Comparison of ENCODE assay signal across 8 cellular contexts in genomic region chr11:64316620-64317324, GRCh38. TPM values are rescaled to one million over a fixed set of nuclear protein-coding genes. Genes with fewer than 3 reads are reported as not detected.
DNase-seq lines count a peak whose midpoint lies in the region; ATAC-seq and TF ChIP-seq lines count a peak whose summit lies in the region.
"Not testable (repeated sequence)": the region's sequence is repeated elsewhere in the genome, so short reads cannot be mapped to it uniquely, and the experiment has no call there.

No MANE protein-coding gene starts in this region.

- intact Hi-C loops in CD4-positive, alpha-beta T cell (cut with DNase I, micrococcal nuclease), result loop anchor here (1.0 to 5.0 kb wide), 8 partner anchors 10 to 337 kb away; partner anchors contain the start of genes CCDC88B (in 1 of the 2), ESRRA (in 1 of the 2), GPR137 (in 1 of the 2) and RPS6KA4 (in 1 of the 2)

- H3K27ac ChIP-seq in CD4-positive, alpha-beta T cell (ENCODE audit: low read depth, low read length), result peak overlapping the region; percentile 93
- H3K27ac ChIP-seq in RWPE1 (peak overlapping the region; percentile 100), mesenchymal stem cell (ENCODE audit: low read length, poor library complexity, severe bottlenecking) (peak overlapping the region; percentile 91)

- H3K4me2 ChIP-seq in Loucy (ENCODE audit: low read depth, low read length, poor library complexity, severe bottlenecking), result peak overlapping the region; percentile 57
- H3K4me2 ChIP-seq in mesenchymal stem cell (ENCODE audit: low read length, poor library complexity, severe bottlenecking), result peak overlapping the region; percentile 51

- H2BK5ac ChIP-seq in mesenchymal stem cell (ENCODE audit: low read depth, low read length, poor library complexity, severe bottlenecking), result peak overlapping the region; percentile 93

- H3K9me2 ChIP-seq in Loucy (replicated peaks; ENCODE audit: low read depth, low read length), result not testable (repeated sequence)

- DNase-seq in CD4-positive, alpha-beta T cell, result peak in 4 of 10 experiments; percentile 26 to 48 (median 38)
- DNase-seq in RWPE1 (ENCODE audit: low spot score) (peak; percentile 57), erythroblast (lab: John Stamatoyannopoulos, UW) (peak; percentile 70 to 81)
- peak; percentile 57 for DNase-seq in activated naive CD4-positive, alpha-beta T cell treated with anti-CD3 and anti-CD28 coated beads, Interleukin-2, amount 10 ng/mL, durations not matched to agents 7 days and 5 days
- DNase-seq in mesenchymal stem cell, result not testable (repeated sequence)
- DNase-seq in stimulated activated CD8-positive, alpha-beta memory T cell treated with anti-CD3 and anti-CD28 coated beads, Interleukin-4, amount 100 ng/mL, for 48 hours, result peak; percentile 59

- H3K9ac ChIP-seq in Loucy (ENCODE audit: low read depth, low read length, poor library complexity, severe bottlenecking), result peak overlapping the region; percentile 77
- H3K9ac ChIP-seq in mesenchymal stem cell (ENCODE audit: low read length), result peak overlapping the region; percentile 98

- TF ChIP-seq POLR2A in erythroblast (IDR thresholded peaks at IDR 0.05; ENCODE audit: low read length), result not testable (repeated sequence)

- H3K27me3 Mint-ChIP-seq in CD4-positive, alpha-beta T cell; activated naive CD4-positive, alpha-beta T cell treated with anti-CD3 and anti-CD28 coated beads, Interleukin-2, amount 10 ng/mL, durations not matched to agents 7 days and 5 days: not testable (repeated sequence)

- not testable (repeated sequence) for H3K9me3 Mint-ChIP-seq in CD4-positive, alpha-beta T cell; activated naive CD4-positive, alpha-beta T cell treated with anti-CD3 and anti-CD28 coated beads, Interleukin-2, amount 10 ng/mL, durations not matched to agents 7 days and 5 days

- not testable (repeated sequence) for H2AK5ac ChIP-seq in mesenchymal stem cell (ENCODE audit: low read length, severe bottlenecking)

- H3K27ac Mint-ChIP-seq in CD4-positive, alpha-beta T cell, result peak overlapping the region; percentile 98
- peak overlapping the region; percentile 100 for H3K27ac Mint-ChIP-seq in activated naive CD4-positive, alpha-beta T cell treated with anti-CD3 and anti-CD28 coated beads, Interleukin-2, amount 10 ng/mL, durations not matched to agents 7 days and 5 days

- H2BK15ac ChIP-seq in mesenchymal stem cell (ENCODE audit: low read depth, poor library complexity, severe bottlenecking), result not testable (repeated sequence)

- H3K23ac ChIP-seq in mesenchymal stem cell (ENCODE audit: low read length in 2 of 2), result peak overlapping the region; percentile 12 to 61

- peak overlapping the region in 1 of 2 experiments; percentile 23 for H2BK12ac ChIP-seq in mesenchymal stem cell (ENCODE audit: low read length in 2 of 2)

- H2AFZ ChIP-seq in Loucy (ENCODE audit: low read length) (peak overlapping the region; percentile 16; the same call in 1 of the 2 replicates), mesenchymal stem cell (ENCODE audit: low read depth, low read length) (peak overlapping the region; percentile 78)

- not testable (repeated sequence) for H3F3A ChIP-seq in Loucy (ENCODE audit: low read depth)

- H3K4me1 ChIP-seq in Loucy (ENCODE audit: insufficient read depth, low read length, poor library complexity, severe bottlenecking) (peaks cover 17% of the 10 kb centered on the region), mesenchymal stem cell (ENCODE audit: control insufficient read depth, insufficient read depth, low read depth, low read length) (peaks cover 22% of the 10 kb centered on the region)

- peak overlapping the region; percentile 77 to 89 for H3K18ac ChIP-seq in mesenchymal stem cell (ENCODE audit: low read depth in 1 of 2, low read length in 2 of 2)

- H3K4ac ChIP-seq in mesenchymal stem cell (ENCODE audit: low read depth in 1 of 2, low read length in 2 of 2), result peak overlapping the region; percentile 84 to 90

- peaks cover 48% of the 10 kb centered on the region for H3K4me1 Mint-ChIP-seq in CD4-positive, alpha-beta T cell (ENCODE audit: low read depth)
- peaks cover 62% of the 10 kb centered on the region for H3K4me1 Mint-ChIP-seq in activated naive CD4-positive, alpha-beta T cell treated with anti-CD3 and anti-CD28 coated beads, Interleukin-2, amount 10 ng/mL, durations not matched to agents 7 days and 5 days

- CTCF ChIA-PET in CD4-positive, alpha-beta T cell (lab: Charles Lee), result interaction anchor here (1.4 to 3.0 kb wide), 11 partner anchors 13 to 336 kb away, joined by 4 to 39 read pairs (median 7); partner anchors contain the start of genes CCDC88B, ESRRA, FERMT3 and PLCB3
- CTCF ChIA-PET in RWPE1 (lab: Yijun Ruan, JAX), result interaction anchor here (0.6 to 3.2 kb wide), 8 partner anchors 15 to 92 kb away, joined by 3 to 22 read pairs (median 6); no protein-coding TSS in a partner anchor
- CTCF ChIA-PET in activated naive CD4-positive, alpha-beta T cell treated with anti-CD3 and anti-CD28 coated beads, Interleukin-2, amount 10 ng/mL, durations not matched to agents 7 days and 5 days (lab: Charles Lee), result interaction anchor here (0.6 to 3.3 kb wide), 13 partner anchors 9 to 111 kb away, joined by 4 to 46 read pairs (median 9); partner anchors contain the start of genes CCDC88B, ESRRA, FERMT3 and RPS6KA4

- H3K36me3 ChIP-seq in Loucy (ENCODE audit: insufficient read depth, low read length), result not testable (repeated sequence)
- peaks cover 36 to 51% of the 10 kb centered on the region in 2 experiments for H3K36me3 ChIP-seq in mesenchymal stem cell (ENCODE audit: control insufficient read depth in 1 of 2, insufficient read depth in 2 of 2, low read depth in 1 of 2, low read length in 2 of 2)

- not testable (repeated sequence) for H3K9me3 ChIP-seq in CD4-positive, alpha-beta T cell (ENCODE audit: control insufficient read depth, low read length); Loucy (ENCODE audit: insufficient read depth, low read depth, low read length); mesenchymal stem cell (ENCODE audit: control insufficient read depth, low read length)

- 8% methylated on average over 30 of the region's 32 CpGs for WGBS in mesenchymal stem cell

- peak; percentile 31 for TF ChIP-seq CTCF in CD4-positive, alpha-beta T cell (IDR thresholded peaks at IDR 0.05)
- TF ChIP-seq CTCF in Loucy (conservative IDR thresholded peaks at IDR 0.05; ENCODE audit: low read length), result not testable (repeated sequence)
- peak; percentile 39 for TF ChIP-seq CTCF in RWPE1 (conservative IDR thresholded peaks at IDR 0.05; ENCODE audit: low read depth)

- H3K4me3 Mint-ChIP-seq in CD4-positive, alpha-beta T cell, result peak overlapping the region; percentile 92
- H3K4me3 Mint-ChIP-seq in activated naive CD4-positive, alpha-beta T cell treated with anti-CD3 and anti-CD28 coated beads, Interleukin-2, amount 10 ng/mL, durations not matched to agents 7 days and 5 days, result peak overlapping the region; percentile 97

- peak overlapping the region in 1 of 2 experiments; percentile 95 for H3K14ac ChIP-seq in mesenchymal stem cell (ENCODE audit: low read length in 2 of 2)

- H4K91ac ChIP-seq in mesenchymal stem cell (ENCODE audit: low read length), result peak overlapping the region; percentile 73

- H4K20me1 ChIP-seq in Loucy (ENCODE audit: insufficient read depth, low read length, poor library complexity, severe bottlenecking), result not testable (repeated sequence)

- POLR2A ChIA-PET in CD4-positive, alpha-beta T cell (lab: Charles Lee), result interaction anchor here (0.8 to 4.0 kb wide), 35 partner anchors 11 to 1726 kb away, joined by 3 to 105 read pairs (median 8); partner anchors contain the start of genes BAD, CATSPERZ, CCDC88B and ESRRA
- POLR2A ChIA-PET in RWPE1 (lab: Yijun Ruan, JAX; ENCODE audit: low non-redundant PET), result interaction anchor here (0.5 to 2.8 kb wide), 7 partner anchors 9 to 42 kb away, joined by 3 to 19 read pairs (median 9); partner anchors contain the start of genes ESRRA and RPS6KA4

- H3K4me3 ChIP-seq in Loucy (ENCODE audit: low read length, poor library complexity, severe bottlenecking) (peak overlapping the region; percentile 72), mesenchymal stem cell (ENCODE audit: insufficient read depth in 1 of 2, low read depth in 1 of 2, low read length in 2 of 2) (peak overlapping the region; percentile 89 to 92)

- peak; percentile 13 for ATAC-seq in CD4-positive, alpha-beta T cell (ENCODE audit: poor library complexity)
- ATAC-seq in GM21515 (IDR thresholded peaks at IDR 0.05; ENCODE audit: unreplicated experiment), result peak; percentile 1

- H3K27me3 ChIP-seq in CD4-positive, alpha-beta T cell (ENCODE audit: control insufficient read depth, insufficient read depth, low read length); Loucy (ENCODE audit: insufficient read depth, low read length, poor library complexity, severe bottlenecking); mesenchymal stem cell (ENCODE audit: control insufficient read depth in 1 of 2, insufficient read depth in 1 of 2, low read length in 2 of 2): not testable (repeated sequence)

- peaks cover 36% of the 10 kb centered on the region for H3K79me1 ChIP-seq in mesenchymal stem cell (replicated peaks; ENCODE audit: low read length, poor library complexity, severe bottlenecking)

- peak overlapping the region; percentile 44 for H2BK120ac ChIP-seq in mesenchymal stem cell (ENCODE audit: low read depth, low read length)

- peaks cover 63% of the 10 kb centered on the region for H3K36me3 Mint-ChIP-seq in CD4-positive, alpha-beta T cell (ENCODE audit: low read depth)
- H3K36me3 Mint-ChIP-seq in activated naive CD4-positive, alpha-beta T cell treated with anti-CD3 and anti-CD28 coated beads, Interleukin-2, amount 10 ng/mL, durations not matched to agents 7 days and 5 days, result peaks cover 44% of the 10 kb centered on the region

- peaks cover 49% of the 10 kb centered on the region for H3K79me2 ChIP-seq in Loucy (ENCODE audit: insufficient read depth, low read length)

- H4K8ac ChIP-seq in mesenchymal stem cell (ENCODE audit: low read length), result peak overlapping the region; percentile 95

RNA-seq across cellular contexts. Expression of gene TRMT112, which starts 0.6 kb away (rescaled TPM):
- total RNA-seq in CD4-positive, alpha-beta T cell, result 10 to 100 TPM; 70.5 to 71.4 TPM
- 364 TPM for polyA plus RNA-seq in mesenchymal stem cell (2013, experiment 1 of 2)
- 351 TPM for polyA plus RNA-seq in mesenchymal stem cell (2013, experiment 2 of 2)

RNA-seq across cellular contexts. Expression of gene PRDX5, which starts 1.1 kb away (rescaled TPM):
- total RNA-seq in CD4-positive, alpha-beta T cell, result 10 to 100 TPM; 31.7 to 33.1 TPM
- polyA plus RNA-seq in mesenchymal stem cell (2013, experiment 1 of 2), result 235 TPM
- polyA plus RNA-seq in mesenchymal stem cell (2013, experiment 2 of 2), result 233 TPM

RNA-seq across cellular contexts. Expression of gene ESRRA, which starts 11.4 kb away (rescaled TPM):
- total RNA-seq in CD4-positive, alpha-beta T cell, result 10 to 100 TPM; 10.9 to 12.0 TPM
- polyA plus RNA-seq in mesenchymal stem cell (2013, experiment 1 of 2), result 10.7 TPM
- polyA plus RNA-seq in mesenchymal stem cell (2013, experiment 2 of 2), result 10.7 TPM

RNA-seq across cellular contexts. Expression of gene CATSPERZ, which starts 16.6 kb away (rescaled TPM):
- total RNA-seq in CD4-positive, alpha-beta T cell, result not detected
- polyA plus RNA-seq in mesenchymal stem cell (2013, experiment 1 of 2), result 0.18 TPM
- polyA plus RNA-seq in mesenchymal stem cell (2013, experiment 2 of 2), result 0.12 TPM

RNA-seq across cellular contexts. Expression of gene CCDC88B, which starts 23.2 kb away (rescaled TPM):
- total RNA-seq in CD4-positive, alpha-beta T cell, result 100 to 1,000 TPM; 107 to 112 TPM
- 2.0 TPM for polyA plus RNA-seq in mesenchymal stem cell (2013, experiment 1 of 2)
- polyA plus RNA-seq in mesenchymal stem cell (2013, experiment 2 of 2), result 1.8 TPM
